In genomic region chr11:33377100-33377851, GRCh38 we compare ENCODE assay signal across 12 cellular contexts. TPM values are rescaled to one million over a fixed set of nuclear protein-coding genes. Genes with fewer than 3 reads are reported as not detected.
DNase-seq lines count a peak whose midpoint lies in the region; ATAC-seq, FAIRE-seq and TF ChIP-seq lines count a peak whose summit lies in the region.
"Had no signal": no experiment of that assay in that cellular context is flagged by ENCODE, and none has a peak within 500 bp of the region (broad histone marks: within the 10 kb centered on the region; RNA-seq: fewer than 3 reads in every experiment).

No MANE protein-coding gene starts in this region.

- H3K4me3 Mint-ChIP-seq in T-helper 17 cell: peak overlapping the region; percentile 55

- no peak for TF ChIP-seq POLR2A in GM12892 (IDR thresholded peaks at IDR 0.05; ENCODE audit: low read depth, low read length)

- ATAC-seq in T-helper 17 cell (no peak), GM21717 (IDR thresholded peaks at IDR 0.05; ENCODE audit: unreplicated experiment) (no peak)
- ATAC-seq: activated CD4-positive, CD25-positive, alpha-beta regulatory T cell treated with anti-CD3 and anti-CD28 coated beads, Interleukin-2, amount 50 U/mL, for 24 hours had no signal

- peaks cover 6% of the 10 kb centered on the region for H3K4me1 Mint-ChIP-seq in T-helper 17 cell

- TF ChIP-seq CTCF in GM12865 (IDR thresholded peaks at IDR 0.05; ENCODE audit: insufficient read depth, low read depth, low read length, missing control alignments) (no peak), fibroblast of villous mesenchyme (IDR thresholded peaks at IDR 0.05; ENCODE audit: insufficient read depth, low read depth, low read length) (no peak), retinal pigment epithelial cell (conservative IDR thresholded peaks at IDR 0.05; ENCODE audit: low read depth, low read length) (no peak), GM13977 (IDR thresholded peaks at IDR 0.05; ENCODE audit: extremely low read depth, insufficient read depth, missing control alignments) (no peak)

- no peaks in the 10 kb centered on the region for H3K9me3 ChIP-seq in T-helper 17 cell (ENCODE audit: control insufficient read depth, low read length, poor library complexity, severe bottlenecking)
- H3K9me3 ChIP-seq: neutrophil had no signal

- H3K4me3 ChIP-seq in GM12865 (ENCODE audit: low read depth, low read length): peak overlapping the region; percentile 33
- H3K4me3 ChIP-seq in fibroblast of villous mesenchyme (ENCODE audit: low read depth, low read length): peak overlapping the region; percentile 29
- H3K4me3 ChIP-seq in retinal pigment epithelial cell (ENCODE audit: low read length): peak overlapping the region; percentile 31

- no peak for DNase-seq in GM12865 (ENCODE audit: low read depth)
- DNase-seq in T-helper 17 cell: no peak
- no peak for DNase-seq in fibroblast of villous mesenchyme (ENCODE audit: low read depth)
- peak; percentile 13 for DNase-seq in retinal pigment epithelial cell (ENCODE audit: low read depth)
- DNase-seq in GM13977 (ENCODE audit: low spot score): no peak
- DNase-seq in RKO (ENCODE audit: low spot score): no peak
- no peak for DNase-seq in GM12892 (ENCODE audit: insufficient read length)
- DNase-seq: NCI-H1048 had no signal

- peaks cover 3% of the 10 kb centered on the region for H3K36me3 Mint-ChIP-seq in T-helper 17 cell (ENCODE audit: low read depth)
- H3K36me3 Mint-ChIP-seq: activated naive CD4-positive, alpha-beta T cell treated with anti-CD3 and anti-CD28 coated beads, Interleukin-2, amount 50 U/mL, for 72 hours had no signal

- peaks cover 33% of the 10 kb centered on the region for H3K27me3 Mint-ChIP-seq in T-helper 17 cell

- in situ Hi-C loops in GM13977 (cut with MboI; ENCODE audit: low pct_unique_long_range_greater_than_20kb, low sequenced_read_pairs, unreplicated experiment): no loop called here

- FAIRE-seq in GM12892 (lab: Jason Lieb, UNC): no peak

- H3K27ac Mint-ChIP-seq in T-helper 17 cell: no peak overlapping the region
- H3K27ac Mint-ChIP-seq: activated naive CD4-positive, alpha-beta T cell treated with anti-CD3 and anti-CD28 coated beads, Interleukin-2, amount 50 U/mL, for 72 hours had no signal

RNA-seq across cellular contexts. Expression of gene KIAA1549L, which starts 1.4 kb away (rescaled TPM):
- total RNA-seq in T-helper 17 cell: not detected
- 2.2 and 2.6 TPM in 2 replicates for total RNA-seq in fibroblast of villous mesenchyme
- polyA plus RNA-seq in GM12892 (2012; ENCODE audit: missing spikeins): 7.4 TPM
- total RNA-seq: activated naive CD4-positive, alpha-beta T cell treated with anti-CD3 and anti-CD28 coated beads, Interleukin-2, amount 50 U/mL, for 72 hours had no signal
